Comparison of ENCODE assay signal across 8 cellular contexts in genomic region chr1:34985063-34985770, GRCh38. TPM values are rescaled to one million over a fixed set of nuclear protein-coding genes. Genes with fewer than 3 reads are reported as not detected.
A peak's percentile ranks its signal among the peaks of the same experiment; 100 is the strongest.
DNase-seq lines count a peak whose midpoint lies in the region; ATAC-seq and TF ChIP-seq lines count a peak whose summit lies in the region.

Gene TMEM35B, minus strand, starts transcription at chr1:34985347. Its CDS starts 42 bp downstream, at chr1:34985305.

- no peaks in the 10 kb centered on the region for H3K9me3 Mint-ChIP-seq in activated CD8-positive, alpha-beta T cell treated with anti-CD3 and anti-CD28 coated beads for 36 hours

- intact Hi-C loops in activated CD8-positive, alpha-beta T cell treated with anti-CD3 and anti-CD28 coated beads for 36 hours (cut with micrococcal nuclease): no loop called here

- CTCF ChIA-PET in activated CD8-positive, alpha-beta T cell treated with anti-CD3 and anti-CD28 coated beads for 36 hours (lab: Charles Lee): interaction anchor here (0.8 to 3.9 kb wide), 11 partner anchors 16 to 201 kb away, joined by 3 to 16 read pairs (median 4); partner anchors contain the start of genes SMIM12 and ZMYM6

- no peak within 1 kb of the TSS for H3K27ac ChIP-seq in ectodermal cell (ENCODE audit: insufficient read depth, low read depth, low read length, poor library complexity, severe bottlenecking)
- H3K27ac ChIP-seq in lung (ENCODE audit: low read depth in 1 of 2, low read length in 1 of 2): peak within 1 kb of the TSS; percentile 26 to 93

- peaks cover 24% of the 10 kb centered on the region for H3K36me3 Mint-ChIP-seq in activated CD8-positive, alpha-beta T cell treated with anti-CD3 and anti-CD28 coated beads for 36 hours (ENCODE audit: low read depth)

- peaks cover 48% of the 10 kb centered on the region for H3K4me1 Mint-ChIP-seq in activated CD8-positive, alpha-beta T cell treated with anti-CD3 and anti-CD28 coated beads for 36 hours (ENCODE audit: low read depth)

- DNase-seq in NCI-H748 (lab: John Stamatoyannopoulos, UW; ENCODE audit: unreplicated experiment) (peak; percentile 61), NCI-H748 treated with DMSO at 0.1 percent for 48 hours (lab: John Stamatoyannopoulos, UW) (no peak), NCI-H2227 (lab: John Stamatoyannopoulos, UW; ENCODE audit: unreplicated experiment) (peak; percentile 77), lung (ENCODE audit: low spot score) (peak; percentile 74)
- DNase-seq in activated CD8-positive, alpha-beta T cell treated with anti-CD3 and anti-CD28 coated beads for 36 hours: peak; percentile 82
- DNase-seq in stimulated activated CD4-positive, alpha-beta T cell treated with anti-CD3 and anti-CD28 coated beads, TNF-alpha, amount 100 ng/mL, for 24 hours (ENCODE audit: low read depth in 3 of 3): peak; percentile 51 to 77 (median 65)

- TF ChIP-seq CTCF in activated CD8-positive, alpha-beta T cell treated with anti-CD3 and anti-CD28 coated beads for 36 hours (IDR thresholded peaks at IDR 0.05): peak; percentile 29
- no peak for TF ChIP-seq CTCF in lung (IDR thresholded peaks at IDR 0.05; ENCODE audit: control extremely low read depth, extremely low read depth)

- H3K4me3 ChIP-seq in ectodermal cell (ENCODE audit: insufficient read depth, low read depth, low read length) (peak within 1 kb of the TSS; percentile 65), lung (peak within 1 kb of the TSS; percentile 88)

- H3K4me1 ChIP-seq in ectodermal cell (ENCODE audit: control insufficient read depth, insufficient read depth, low read length): peaks cover 8% of the 10 kb centered on the region
- peaks cover 6 to 13% of the 10 kb centered on the region in 2 donors for H3K4me1 ChIP-seq in lung (ENCODE audit: control insufficient read depth in 2 of 2, insufficient read depth in 2 of 2, low read length in 2 of 2)

- ATAC-seq in HG02870 (IDR thresholded peaks at IDR 0.05; ENCODE audit: unreplicated experiment) (peak; percentile 61), lung (ENCODE audit: insufficient read depth, low FRiP score) (peak; percentile 89)
- peak; percentile 94 for ATAC-seq in activated CD8-positive, alpha-beta T cell treated with anti-CD3 and anti-CD28 coated beads for 36 hours

- peak within 1 kb of the TSS; percentile 98 for H3K27ac Mint-ChIP-seq in activated CD8-positive, alpha-beta T cell treated with anti-CD3 and anti-CD28 coated beads for 36 hours

- WGBS in ectodermal cell, 2 experiments: 3 to 4% methylated on average over 50 of the region's 50 CpGs
- WGBS in lung, 2 donors: 1% methylated on average over 41 to 50 of the region's 50 CpGs

- POLR2A ChIA-PET in activated CD8-positive, alpha-beta T cell treated with anti-CD3 and anti-CD28 coated beads for 36 hours (lab: Charles Lee): interaction anchor here (0.9 to 2.6 kb wide), 6 partner anchors 46 to 205 kb away, joined by 3 to 13 read pairs (median 8); partner anchors contain the start of genes SMIM12, ZMYM1 and ZMYM6

- no peaks in the 10 kb centered on the region for H3K27me3 Mint-ChIP-seq in activated CD8-positive, alpha-beta T cell treated with anti-CD3 and anti-CD28 coated beads for 36 hours

- H3K4me3 Mint-ChIP-seq in activated CD8-positive, alpha-beta T cell treated with anti-CD3 and anti-CD28 coated beads for 36 hours: peak within 1 kb of the TSS; percentile 98

- no peaks in the 10 kb centered on the region for H3K9me3 ChIP-seq in ectodermal cell (ENCODE audit: control insufficient read depth, low read length)
- no peaks in the 10 kb centered on the region for H3K9me3 ChIP-seq in lung (ENCODE audit: control insufficient read depth in 2 of 2, insufficient read depth in 1 of 2, low read length in 1 of 2)

- H3K27me3 ChIP-seq in ectodermal cell (ENCODE audit: control insufficient read depth, insufficient read depth, low read length, poor library complexity, severe bottlenecking) (no peaks in the 10 kb centered on the region), lung (ENCODE audit: control insufficient read depth, insufficient read depth) (no peaks in the 10 kb centered on the region)

- H3K36me3 ChIP-seq in ectodermal cell (ENCODE audit: control insufficient read depth, insufficient read depth, low read length): no peaks in the 10 kb centered on the region
- peaks cover 3 to 5% of the 10 kb centered on the region in 2 donors for H3K36me3 ChIP-seq in lung (ENCODE audit: control insufficient read depth in 2 of 2, insufficient read depth in 2 of 2, low read length in 2 of 2)

RNA-seq across cellular contexts. Expression of gene TMEM35B, which starts in this region (rescaled TPM):
- 10 to 100 TPM; 19.4 to 19.5 TPM for total RNA-seq in activated CD8-positive, alpha-beta T cell treated with anti-CD3 and anti-CD28 coated beads for 36 hours
- 18.4 TPM for polyA plus RNA-seq in ectodermal cell (2013, experiment 1 of 4)
- 18.1 TPM for polyA plus RNA-seq in ectodermal cell (2013, experiment 2 of 4)
- polyA plus RNA-seq in ectodermal cell (2013, experiment 3 of 4): 23.6 TPM
- polyA plus RNA-seq in ectodermal cell (2013, experiment 4 of 4): 26.3 TPM
- total RNA-seq in lung: 10 to 100 TPM; 31.3 to 35.5 TPM
- polyA plus RNA-seq in lung: 10 to 100 TPM; 50.3 to 68.4 TPM
